Comparison of ENCODE assay signal across 18 cellular contexts in the genomic region with DNA sequence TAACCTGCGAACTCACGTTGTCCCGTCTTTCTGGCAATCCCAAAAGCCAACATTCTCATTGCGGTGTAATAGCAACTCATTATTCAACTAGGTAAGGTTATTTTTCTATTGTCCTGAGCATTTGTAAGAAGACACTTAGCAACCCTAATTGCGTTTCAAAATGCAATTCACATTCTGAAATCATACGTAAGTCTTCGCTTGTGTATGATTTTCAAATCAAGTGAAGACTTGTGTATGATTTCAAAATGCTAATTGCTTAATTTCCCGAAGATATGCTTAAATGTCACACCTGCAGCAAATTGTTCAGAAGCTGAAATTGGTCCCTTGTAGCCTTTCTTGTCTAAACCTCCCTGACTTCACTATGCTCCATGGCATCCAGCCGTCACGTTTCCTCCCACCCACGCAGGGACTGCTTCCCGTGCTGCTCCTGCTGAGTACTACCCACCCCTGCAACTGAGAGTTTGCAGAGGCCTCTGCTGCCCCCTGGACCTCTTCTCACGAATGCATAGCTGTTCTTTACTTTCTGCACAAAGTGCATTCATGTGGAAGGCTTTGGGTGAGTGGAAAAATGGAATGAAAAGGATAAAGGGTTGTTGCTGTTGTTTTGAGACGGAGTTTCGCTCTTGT. TPM values are rescaled to one million over a fixed set of nuclear protein-coding genes. Genes with fewer than 3 reads are reported as not detected.
DNase-seq lines count a peak whose midpoint lies in the region; ATAC-seq and TF ChIP-seq lines count a peak whose summit lies in the region.
"Had no signal": no experiment of that assay in that cellular context is flagged by ENCODE, and none has a peak within 500 bp of the region (broad histone marks: within the 10 kb centered on the region; RNA-seq: fewer than 3 reads in every experiment).

No MANE protein-coding gene starts in this region.

- H2AFZ ChIP-seq in HCT116 (ENCODE audit: low read depth, low read length, poor library complexity, severe bottlenecking) = peak overlapping the region; percentile 35

- TF ChIP-seq RAD21 in HCT116 (IDR thresholded peaks at IDR 0.05; ENCODE audit: low read depth) = peak; percentile 60

- H3K36me3 ChIP-seq in A673 (ENCODE audit: insufficient read depth, low read length, poor library complexity, severe bottlenecking) (no peaks in the 10 kb centered on the region), HCT116 (ENCODE audit: control insufficient read depth in 1 of 2, insufficient read depth in 2 of 2, low read length in 2 of 2) (no peaks in the 10 kb centered on the region)
- H3K36me3 ChIP-seq: SJCRH30, tibial nerve had no signal

- H3K4me1 ChIP-seq in A673 (ENCODE audit: insufficient read depth, low read length, poor library complexity, severe bottlenecking) (peaks cover 19% of the 10 kb centered on the region), HCT116 (ENCODE audit: control insufficient read depth in 1 of 2, insufficient read depth in 2 of 2, low read length in 2 of 2) (peaks cover 0 to 11% of the 10 kb centered on the region in 2 experiments; a peak in 2 of 4 replicates)
- H3K4me1 ChIP-seq: SJCRH30, tibial nerve had no signal

- H4K20me1 ChIP-seq in HCT116 (ENCODE audit: insufficient read depth) = no peaks in the 10 kb centered on the region

- H3K9me2 ChIP-seq in HCT116 (ENCODE audit: insufficient read depth) = no peaks in the 10 kb centered on the region

- H3K27me3 Mint-ChIP-seq in WTC11 (ENCODE audit: low read depth) = no peaks in the 10 kb centered on the region
- H3K27me3 Mint-ChIP-seq: activated CD4-positive, alpha-beta T cell treated with anti-CD3 and anti-CD28 coated beads, Interleukin-2, amount 10 ng/mL, durations not matched to agents 24 days and 14 days; brain had no signal

- RAD21 ChIA-PET in HCT116 (lab: Charles Lee; ENCODE audit: low non-redundant PET in 1 of 2, low total read pairs in 2 of 2, uncharacterized antibody in 2 of 2, unreplicated experiment in 2 of 2) = no interaction called here

- H3K27ac Mint-ChIP-seq in WTC11 = no peak overlapping the region
- H3K27ac Mint-ChIP-seq: activated CD4-positive, alpha-beta T cell treated with anti-CD3 and anti-CD28 coated beads, Interleukin-2, amount 10 ng/mL, durations not matched to agents 24 days and 14 days; activated T-helper 1 cell treated with anti-CD3 and anti-CD28 coated beads, Interleukin-12 subunit alpha, Interleukin-12 subunit beta, Interleukin-2, Interleukin-4 antibody, amounts not matched to agents 30 ng/mL and 10 ng/mL and 1 ng/mL, durations not matched to agents 14 hours and 24 hours and 36 hours had no signal

- DNase-seq in A673 (ENCODE audit: low spot score) (peak; percentile 91), HCT116 (ENCODE audit: low read depth, low spot score) (peak; percentile 24), WTC11 (ENCODE audit: low spot score) (peak; percentile 30), iPS-NIHi11 (ENCODE audit: low spot score) (peak; percentile 46), cerebellum (ENCODE audit: low spot score) (no peak), inferior parietal cortex (ENCODE audit: extremely low spot score) (no peak)
- DNase-seq: activated CD4-positive, alpha-beta T cell treated with anti-CD3 and anti-CD28 coated beads, Interleukin-2, amount 10 ng/mL, durations not matched to agents 24 days and 14 days; AML-193; NCI-H526 treated with DMSO at 0.1 percent for 48 hours; SJCRH30; stimulated activated CD4-positive, alpha-beta T cell treated with anti-CD3 and anti-CD28 coated beads, Interleukin-12 subunit alpha, Interleukin-12 subunit beta, amount 100 ng/mL, for 4 hours had no signal

- BruUV-seq in A673 (replicated peaks; lab: Mats Ljungman, UMichigan) = no TSS peak
- BruUV-seq in HCT116 (replicated peaks; lab: Mats Ljungman, UMichigan) = no TSS peak

- no peaks in the 10 kb centered on the region for H3K9me3 ChIP-seq in A673 (ENCODE audit: low read depth, low read length, poor library complexity, severe bottlenecking)
- no peaks in the 10 kb centered on the region for H3K9me3 ChIP-seq in HCT116 (ENCODE audit: control insufficient read depth in 1 of 2, insufficient read depth in 1 of 2, low read depth in 1 of 2, low read length in 2 of 2)
- H3K9me3 ChIP-seq: SJCRH30, tibial nerve had no signal

- H3K36me3 Mint-ChIP-seq in WTC11 = no peaks in the 10 kb centered on the region
- H3K36me3 Mint-ChIP-seq: brain had no signal

- H3K9ac ChIP-seq in HCT116 (ENCODE audit: low read length) = no peak overlapping the region

- H3K4me2 ChIP-seq in HCT116 (ENCODE audit: low read length) = peak overlapping the region; percentile 11; the same call in 1 of the 2 replicates

- TF ChIP-seq POLR2A in HCT116 (IDR thresholded peaks at IDR 0.05; ENCODE audit: borderline replicate concordance, extremely low read depth, insufficient read depth, insufficient read length) = no peak

- H3K4me3 ChIP-seq in A673 (ENCODE audit: low read depth, low read length, poor library complexity, severe bottlenecking) = no peak overlapping the region
- H3K4me3 ChIP-seq in HCT116 (replicated peaks in 1 of 2; ENCODE audit: low read depth in 1 of 2, low read length in 2 of 2) = no peak overlapping the region
- H3K4me3 ChIP-seq: SJCRH30, tibial nerve had no signal

- CTCF ChIA-PET in A673 (lab: Charles Lee) = interaction anchor here (0.6 to 1.1 kb wide), 3 partner anchors 44 to 1185 kb away, joined by 3 to 6 read pairs (median 6); no protein-coding TSS in a partner anchor
- CTCF ChIA-PET in HCT116 (lab: Charles Lee) = no interaction called here
- CTCF ChIA-PET in WTC11 (lab: Charles Lee) = interaction anchor here (0.5 to 1.6 kb wide), 7 partner anchors 10 to 425 kb away, joined by 3 to 5 read pairs (median 4); no protein-coding TSS in a partner anchor

- H3K27me3 ChIP-seq in A673 (replicated peaks; ENCODE audit: insufficient read depth, low read depth, low read length, poor library complexity) (no peaks in the 10 kb centered on the region), HCT116 (ENCODE audit: insufficient read depth, low read length) (no peaks in the 10 kb centered on the region)
- H3K27me3 ChIP-seq: SJCRH30, tibial nerve had no signal

- peak; percentile 74 for TF ChIP-seq CTCF in A673 (conservative IDR thresholded peaks at IDR 0.05; ENCODE audit: low read depth, low read length)
- TF ChIP-seq CTCF in HCT116 (IDR thresholded peaks at IDR 0.05 in 2 of 3, conservative IDR thresholded peaks at IDR 0.05 in 1 of 3; ENCODE audit: borderline replicate concordance in 1 of 3, insufficient read depth in 1 of 3, low read depth in 2 of 3, low read length in 2 of 3) = peak; percentile 25 to 51 (median 45); a peak in 3 of 6 replicates
- TF ChIP-seq CTCF in WTC11 (IDR thresholded peaks at IDR 0.05) = no peak

- peaks cover 6% of the 10 kb centered on the region for H3K9me3 Mint-ChIP-seq in WTC11
- H3K9me3 Mint-ChIP-seq: activated CD4-positive, alpha-beta T cell treated with anti-CD3 and anti-CD28 coated beads, Interleukin-2, amount 10 ng/mL, durations not matched to agents 24 days and 14 days; activated T-helper 1 cell treated with anti-CD3 and anti-CD28 coated beads, Interleukin-12 subunit alpha, Interleukin-12 subunit beta, Interleukin-2, Interleukin-4 antibody, amounts not matched to agents 30 ng/mL and 10 ng/mL and 1 ng/mL, durations not matched to agents 14 hours and 24 hours and 36 hours had no signal

- H3K79me2 ChIP-seq in HCT116 (ENCODE audit: insufficient read depth, low read length) = no peaks in the 10 kb centered on the region

- no peak overlapping the region for H3K4me3 Mint-ChIP-seq in WTC11
- H3K4me3 Mint-ChIP-seq: activated CD4-positive, alpha-beta T cell treated with anti-CD3 and anti-CD28 coated beads, Interleukin-2, amount 10 ng/mL, durations not matched to agents 24 days and 14 days; activated T-helper 1 cell treated with anti-CD3 and anti-CD28 coated beads, Interleukin-12 subunit alpha, Interleukin-12 subunit beta, Interleukin-2, Interleukin-4 antibody, amounts not matched to agents 30 ng/mL and 10 ng/mL and 1 ng/mL, durations not matched to agents 14 hours and 24 hours and 36 hours; brain had no signal

- POLR2A ChIA-PET in A673 (lab: Charles Lee; ENCODE audit: low non-redundant PET) (interaction anchor here (0.5 to 0.6 kb wide), 2 partner anchors 27 to 996 kb away, joined by 3 read pairs; no protein-coding TSS in a partner anchor), HCT116 (lab: Charles Lee) (no interaction called here), WTC11 (lab: Charles Lee) (no interaction called here)

- H3K4me1 Mint-ChIP-seq in WTC11 = peaks cover 12% of the 10 kb centered on the region
- H3K4me1 Mint-ChIP-seq: activated CD4-positive, alpha-beta T cell treated with anti-CD3 and anti-CD28 coated beads, Interleukin-2, amount 10 ng/mL, durations not matched to agents 24 days and 14 days had no signal

- intact Hi-C loops in A673 (cut with micrococcal nuclease; ENCODE audit: unreplicated experiment) = no loop called here
- intact Hi-C loops in HCT116 (cut with micrococcal nuclease) = no loop called here

- peak; percentile 78 for ATAC-seq in HCT116
- peak; percentile 58 for ATAC-seq in WTC11
- no peak for ATAC-seq in GM18867 (IDR thresholded peaks at IDR 0.05; ENCODE audit: unreplicated experiment)
- no peak for ATAC-seq in HG03039 (IDR thresholded peaks at IDR 0.05; ENCODE audit: unreplicated experiment)

- no peak overlapping the region for H3K27ac ChIP-seq in A673 (ENCODE audit: low read depth, low read length, poor library complexity, severe bottlenecking)
- no peak overlapping the region for H3K27ac ChIP-seq in HCT116 (ENCODE audit: low read depth, low read length)
- H3K27ac ChIP-seq: HL-60, SJCRH30, tibial nerve had no signal

TF ChIP-seq in HCT116, 20 proteins besides CTCF, POLR2A, EP300 and RAD21 (continues in another document):
- TF ChIP-seq EGR1 (IDR thresholded peaks at IDR 0.05; ENCODE audit: low read depth) (peak; percentile 82), SIN3A (IDR thresholded peaks at IDR 0.05; ENCODE audit: low read depth) (no peak)

RNA-seq across cellular contexts. Expression of a gene that starts 40.8 kb away (rescaled TPM):
- total RNA-seq in A673 (2021) (not detected in 2 replicates), HCT116 (2021; ENCODE audit: unreplicated experiment) (not detected), WTC11 (2021) (not detected in 3 replicates), cerebellum (not detected)
- 0.10 TPM in 1 of 2 replicates, not detected in the other for polyA plus RNA-seq in HCT116 (2012)
- total RNA-seq: activated CD4-positive, alpha-beta T cell treated with anti-CD3 and anti-CD28 coated beads, Interleukin-2, amount 10 ng/mL, durations not matched to agents 24 days and 14 days; activated T-helper 1 cell treated with anti-CD3 and anti-CD28 coated beads, Interleukin-12 subunit alpha, Interleukin-12 subunit beta, Interleukin-2, Interleukin-4 antibody, amounts not matched to agents 30 ng/mL and 10 ng/mL and 1 ng/mL, durations not matched to agents 14 hours and 24 hours and 36 hours; SJCRH30; tibial nerve had no signal
- polyA plus RNA-seq: esophagus had no signal

RNA-seq across cellular contexts. Expression of a gene that starts 43.0 kb away (rescaled TPM):
- total RNA-seq in A673 (2021) (not detected in 2 replicates), HCT116 (2021; ENCODE audit: unreplicated experiment) (not detected), WTC11 (2021) (not detected in 3 replicates), cerebellum (not detected)
- 0.29 and 0.56 TPM in 2 replicates for polyA plus RNA-seq in HCT116 (2012)
- total RNA-seq: activated CD4-positive, alpha-beta T cell treated with anti-CD3 and anti-CD28 coated beads, Interleukin-2, amount 10 ng/mL, durations not matched to agents 24 days and 14 days; activated T-helper 1 cell treated with anti-CD3 and anti-CD28 coated beads, Interleukin-12 subunit alpha, Interleukin-12 subunit beta, Interleukin-2, Interleukin-4 antibody, amounts not matched to agents 30 ng/mL and 10 ng/mL and 1 ng/mL, durations not matched to agents 14 hours and 24 hours and 36 hours; SJCRH30; tibial nerve had no signal

Comparison
In these comparisons a context has a peak if more than half of its experiments do, and no peak if none do; other contexts are left out.
1. DNase-seq: peak in A673 (single experiment), HCT116 (single experiment), WTC11 (single experiment) and iPS-NIHi11 (single experiment); none in cerebellum (single experiment) and inferior parietal cortex (single experiment).
2. ATAC-seq: peak in HCT116 (single experiment) and WTC11 (single experiment); none in GM18867 (single experiment) and HG03039 (single experiment).